12 cellular contexts compared by ENCODE assay signal in the genomic region with DNA sequence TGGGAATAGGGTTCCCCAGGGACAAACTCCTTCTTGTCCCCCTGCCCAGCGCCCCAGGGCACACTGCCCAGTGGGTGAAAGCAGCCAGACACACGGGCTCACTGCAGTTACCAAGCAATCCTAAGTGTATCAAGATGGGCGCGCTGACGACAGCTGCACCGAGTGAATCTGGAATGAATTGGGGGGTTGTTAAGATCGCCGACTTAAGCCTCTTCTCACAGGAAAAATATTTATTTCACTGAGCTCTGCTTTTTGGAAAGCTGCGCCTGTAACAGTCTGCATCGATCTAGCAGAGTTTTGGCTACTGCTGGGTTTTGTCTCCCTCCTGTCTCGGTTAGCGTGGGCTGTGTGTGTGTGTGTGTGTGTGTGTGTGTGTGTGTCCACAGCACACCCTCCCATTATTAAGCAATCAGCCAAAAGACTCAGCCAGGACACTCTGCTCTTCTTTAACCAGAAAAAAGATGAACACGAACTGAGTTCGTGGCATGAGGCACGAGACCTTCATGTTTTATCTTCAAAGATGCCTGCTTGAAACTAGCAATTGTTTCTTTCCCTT. TPM values are rescaled to one million over a fixed set of nuclear protein-coding genes. Genes with fewer than 3 reads are reported as not detected.
DNase-seq lines count a peak whose midpoint lies in the region; ATAC-seq and TF ChIP-seq lines count a peak whose summit lies in the region.
"Had no signal": no experiment of that assay in that cellular context is flagged by ENCODE, and none has a peak within 500 bp of the region (broad histone marks: within the 10 kb centered on the region; RNA-seq: fewer than 3 reads in every experiment).

No MANE protein-coding gene starts in this region.

- H3K4me3 ChIP-seq in NB4 (ENCODE audit: low read depth, low read length): no peak overlapping the region
- H3K4me3 ChIP-seq in lower leg skin (ENCODE audit: low read depth, poor library complexity, severe bottlenecking): no peak overlapping the region
- H3K4me3 ChIP-seq in thyroid gland (replicated peaks in 1 of 3): no peak overlapping the region

- H3K4me1 ChIP-seq in thyroid gland: peaks cover 10 to 31% of the 10 kb centered on the region in 2 donors

- no peak overlapping the region for H3K4me3 Mint-ChIP-seq in activated T-helper 1 cell treated with anti-CD3 and anti-CD28 coated beads, Interleukin-12 subunit alpha, Interleukin-12 subunit beta, Interleukin-2, Interleukin-4 antibody, amounts not matched to agents 30 ng/mL and 10 ng/mL and 1 ng/mL, durations not matched to agents 14 hours and 24 hours and 36 hours
- H3K4me3 Mint-ChIP-seq: dendritic cell treated with granulocyte-macrophage colony-stimulating factor and Interleukin-4, amounts not matched to agents 40 ng/mL and 50 ng/mL, for 4 days; neural crest cell; stimulated activated naive CD8-positive, alpha-beta T cell treated with anti-CD3 and anti-CD28 coated beads, Interleukin-15, Interleukin-2, amounts not matched to agents 100 ng/mL and 50 ng/mL, for 24 hours had no signal

- no peak for ATAC-seq in GM21528 (IDR thresholded peaks at IDR 0.05; ENCODE audit: low FRiP score, unreplicated experiment)

- no peaks in the 10 kb centered on the region for H3K9me3 Mint-ChIP-seq in activated T-helper 1 cell treated with anti-CD3 and anti-CD28 coated beads, Interleukin-12 subunit alpha, Interleukin-12 subunit beta, Interleukin-2, Interleukin-4 antibody, amounts not matched to agents 30 ng/mL and 10 ng/mL and 1 ng/mL, durations not matched to agents 14 hours and 24 hours and 36 hours
- H3K9me3 Mint-ChIP-seq: dendritic cell treated with granulocyte-macrophage colony-stimulating factor and Interleukin-4, amounts not matched to agents 40 ng/mL and 50 ng/mL, for 4 days; neural crest cell; stimulated activated naive CD8-positive, alpha-beta T cell treated with anti-CD3 and anti-CD28 coated beads, Interleukin-15, Interleukin-2, amounts not matched to agents 100 ng/mL and 50 ng/mL, for 24 hours had no signal

- H3K4me1 Mint-ChIP-seq in activated T-helper 1 cell treated with anti-CD3 and anti-CD28 coated beads, Interleukin-12 subunit alpha, Interleukin-12 subunit beta, Interleukin-2, Interleukin-4 antibody, amounts not matched to agents 30 ng/mL and 10 ng/mL and 1 ng/mL, durations not matched to agents 14 hours and 24 hours and 36 hours (ENCODE audit: low read depth): no peaks in the 10 kb centered on the region

- peaks cover 10% of the 10 kb centered on the region for H3K27me3 Mint-ChIP-seq in activated T-helper 1 cell treated with anti-CD3 and anti-CD28 coated beads, Interleukin-12 subunit alpha, Interleukin-12 subunit beta, Interleukin-2, Interleukin-4 antibody, amounts not matched to agents 30 ng/mL and 10 ng/mL and 1 ng/mL, durations not matched to agents 14 hours and 24 hours and 36 hours (ENCODE audit: insufficient read depth)

- intact Hi-C loops in lower leg skin (cut with DNase I; ENCODE audit: low total_unique reads): no loop called here
- intact Hi-C loops in thyroid gland (cut with DNase I): no loop called here
- intact Hi-C loops in activated T-helper 1 cell treated with anti-CD3 and anti-CD28 coated beads, Interleukin-12 subunit alpha, Interleukin-12 subunit beta, Interleukin-2, Interleukin-4 antibody, amounts not matched to agents 30 ng/mL and 10 ng/mL and 1 ng/mL, durations not matched to agents 14 hours and 24 hours and 36 hours (cut with micrococcal nuclease): no loop called here

- no peak for TF ChIP-seq POLR2A in NB4 (IDR thresholded peaks at IDR 0.05; ENCODE audit: extremely low read depth, insufficient read length)
- TF ChIP-seq POLR2A in lower leg skin (IDR thresholded peaks at IDR 0.05): no peak
- TF ChIP-seq POLR2A in thyroid gland (IDR thresholded peaks at IDR 0.05): no peak

- H3K36me3 Mint-ChIP-seq in activated T-helper 1 cell treated with anti-CD3 and anti-CD28 coated beads, Interleukin-12 subunit alpha, Interleukin-12 subunit beta, Interleukin-2, Interleukin-4 antibody, amounts not matched to agents 30 ng/mL and 10 ng/mL and 1 ng/mL, durations not matched to agents 14 hours and 24 hours and 36 hours (ENCODE audit: low read depth): no peaks in the 10 kb centered on the region

- WGBS in lower leg skin, 2 donors: 49 to 54% methylated on average over 15 of the region's 15 CpGs
- WGBS in thyroid gland, 2 donors: 41 to 64% methylated on average over 14 to 15 of the region's 15 CpGs

- H3K27ac ChIP-seq in caudate nucleus (ENCODE audit: low read depth, low read length) (peak overlapping the region; percentile 11), thyroid gland (peak overlapping the region; percentile 9 to 58 (median 13))
- H3K27ac ChIP-seq: VCaP had no signal

- TF ChIP-seq CTCF in NB4 (IDR thresholded peaks at IDR 0.05; ENCODE audit: low read depth, low read length) (no peak), lower leg skin (IDR thresholded peaks at IDR 0.05) (no peak), thyroid gland (IDR thresholded peaks at IDR 0.05) (no peak)

- no peaks in the 10 kb centered on the region for H3K27me3 ChIP-seq in thyroid gland

- DNase-seq in NB4 (ENCODE audit: low read depth): peak; percentile 77
- peak in 19 of 61 donors; percentile 4 to 53 (median 14) for DNase-seq in caudate nucleus (lab: John Stamatoyannopoulos, UW)
- DNase-seq in lower leg skin (ENCODE audit: low spot score in 2 of 2): peak; percentile 67 to 90
- peak in 1 of 2 donors; percentile 27 for DNase-seq in thyroid gland
- no peak for DNase-seq in activated CD4-positive, CD25-positive, alpha-beta regulatory T cell treated with anti-CD3 and anti-CD28 coated beads, Interleukin-2, amount 50 U/mL, for 72 hours
- DNase-seq in NCI-H510A treated with DMSO at 0.1 percent for 48 hours (lab: John Stamatoyannopoulos, UW): no peak
- no peak for DNase-seq in activated T-helper 1 cell treated with anti-CD3 and anti-CD28 coated beads, Interleukin-12 subunit alpha, Interleukin-12 subunit beta, Interleukin-2, Interleukin-4 antibody, amounts not matched to agents 30 ng/mL and 10 ng/mL and 1 ng/mL, durations not matched to agents 14 hours and 24 hours and 36 hours (ENCODE audit: low spot score)

- H3K27ac Mint-ChIP-seq in activated T-helper 1 cell treated with anti-CD3 and anti-CD28 coated beads, Interleukin-12 subunit alpha, Interleukin-12 subunit beta, Interleukin-2, Interleukin-4 antibody, amounts not matched to agents 30 ng/mL and 10 ng/mL and 1 ng/mL, durations not matched to agents 14 hours and 24 hours and 36 hours: no peak overlapping the region
- H3K27ac Mint-ChIP-seq: dendritic cell treated with granulocyte-macrophage colony-stimulating factor and Interleukin-4, amounts not matched to agents 40 ng/mL and 50 ng/mL, for 4 days; stimulated activated naive CD8-positive, alpha-beta T cell treated with anti-CD3 and anti-CD28 coated beads, Interleukin-15, Interleukin-2, amounts not matched to agents 100 ng/mL and 50 ng/mL, for 24 hours had no signal

- H3K9me3 ChIP-seq in thyroid gland: no peaks in the 10 kb centered on the region

- no peaks in the 10 kb centered on the region for H3K36me3 ChIP-seq in thyroid gland

RNA-seq across cellular contexts. Expression of gene RIPOR3, which starts 35.9 kb away (rescaled TPM):
- 10 to 100 TPM in 1 of 4 donors, 1 to 10 TPM in 3; 1.8 to 12.7 (median 4.9) TPM for total RNA-seq in lower leg skin
- total RNA-seq in thyroid gland: 10 to 100 TPM in 1 of 4 donors, 1 to 10 TPM in 3; 6.2 to 23.9 (median 9.5) TPM
- not detected in 2 replicates for total RNA-seq in activated T-helper 1 cell treated with anti-CD3 and anti-CD28 coated beads, Interleukin-12 subunit alpha, Interleukin-12 subunit beta, Interleukin-2, Interleukin-4 antibody, amounts not matched to agents 30 ng/mL and 10 ng/mL and 1 ng/mL, durations not matched to agents 14 hours and 24 hours and 36 hours

Comparison
In these comparisons a context has a peak if more than half of its experiments do, and no peak if none do; other contexts are left out.
1. DNase-seq: peak in NB4 (single experiment) and lower leg skin (2 of 2); none in activated CD4-positive, CD25-positive, alpha-beta regulatory T cell treated with anti-CD3 and anti-CD28 coated beads, Interleukin-2, amount 50 U/mL, for 72 hours (single experiment), NCI-H510A treated with DMSO at 0.1 percent for 48 hours (single experiment) and activated T-helper 1 cell treated with anti-CD3 and anti-CD28 coated beads, Interleukin-12 subunit alpha, Interleukin-12 subunit beta, Interleukin-2, Interleukin-4 antibody, amounts not matched to agents 30 ng/mL and 10 ng/mL and 1 ng/mL, durations not matched to agents 14 hours and 24 hours and 36 hours (single experiment).